In the genomic region with DNA sequence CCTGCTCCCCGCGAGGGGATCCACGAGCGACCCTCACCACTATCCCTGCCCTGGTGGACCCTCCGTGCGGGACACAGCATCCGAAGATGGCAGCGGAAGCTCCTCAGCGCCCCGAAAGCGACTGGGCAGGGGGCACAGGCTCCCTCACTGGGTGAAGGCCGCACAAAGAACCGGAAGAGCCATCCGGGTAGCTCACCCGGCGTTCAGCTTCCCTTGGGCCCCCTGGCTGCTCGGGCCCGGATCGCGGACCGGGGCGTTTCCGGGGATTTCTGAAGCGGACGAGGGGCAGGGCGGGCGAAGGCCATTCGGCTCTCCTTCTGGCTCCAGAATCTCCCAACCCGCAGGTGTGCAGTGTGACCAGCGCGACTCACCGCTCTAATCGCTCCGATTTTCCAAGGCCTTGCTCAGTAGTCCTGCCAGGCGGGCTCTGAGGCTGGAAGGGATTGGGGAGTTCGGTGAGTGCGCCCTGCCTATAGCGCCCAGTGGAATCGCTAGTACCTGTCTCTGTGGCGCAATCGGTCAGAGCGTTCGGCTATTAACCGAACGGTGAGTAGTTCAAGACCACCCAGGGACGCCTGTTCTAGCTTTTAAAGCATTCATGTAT, we compare ENCODE assay signal across 7 cellular contexts.
DNase-seq lines count a peak whose midpoint lies in the region; ATAC-seq, FAIRE-seq and TF ChIP-seq lines count a peak whose summit lies in the region.
"Not testable (repeated sequence)": the region's sequence is repeated elsewhere in the genome, so short reads cannot be mapped to it uniquely, and the experiment has no call there.

No MANE protein-coding gene starts in this region.

- not testable (repeated sequence) for H4K8ac ChIP-seq in H9 (replicated peaks; ENCODE audit: insufficient read length, low read depth, low read length)

- not testable (repeated sequence) for H3K4me3 ChIP-seq in astrocyte (ENCODE audit: insufficient read depth, low read depth, low read length); gastroesophageal sphincter; right cardiac atrium (ENCODE audit: low read length); upper lobe of left lung

- H3K4me1 Mint-ChIP-seq in H9; astrocyte (ENCODE audit: low read depth, unreplicated experiment): not testable (repeated sequence)

- peak; percentile 70 for ATAC-seq in gastroesophageal sphincter
- ATAC-seq in right cardiac atrium, result peak; percentile 53 to 74
- peak; percentile 65 for ATAC-seq in left colon
- ATAC-seq in omental fat pad (ENCODE audit: low FRiP score), result peak; percentile 68
- ATAC-seq in upper lobe of left lung (ENCODE audit: low FRiP score in 2 of 2), result peak; percentile 67 to 72

- not testable (repeated sequence) for H3K4ac ChIP-seq in H9 (ENCODE audit: low read depth, low read length)

- not testable (repeated sequence) for H3K18ac ChIP-seq in H9 (ENCODE audit: insufficient read length, low read depth, low read length)

- not testable (repeated sequence) for TF ChIP-seq POLR2A in gastroesophageal sphincter (IDR thresholded peaks at IDR 0.05); upper lobe of left lung (IDR thresholded peaks at IDR 0.05)

- not testable (repeated sequence) for H2BK120ac ChIP-seq in H9 (ENCODE audit: low read depth, low read length, poor library complexity, severe bottlenecking)

- not testable (repeated sequence) for H3K56ac ChIP-seq in H9 (ENCODE audit: insufficient read length, low read depth, low read length)

- H3K27ac Mint-ChIP-seq in H9; astrocyte (ENCODE audit: unreplicated experiment): not testable (repeated sequence)

- H2BK15ac ChIP-seq in H9 (ENCODE audit: low read depth, low read length), result not testable (repeated sequence)

- TF ChIP-seq EP300 in gastroesophageal sphincter (IDR thresholded peaks at IDR 0.05); upper lobe of left lung (IDR thresholded peaks at IDR 0.05): not testable (repeated sequence)

- H2AFZ ChIP-seq in H9 (ENCODE audit: low read length); astrocyte (ENCODE audit: low read depth, low read length): not testable (repeated sequence)

- H3T11ph ChIP-seq in H9 (ENCODE audit: low read length), result not testable (repeated sequence)

- H2BK20ac ChIP-seq in H9 (ENCODE audit: low read depth, low read length, poor library complexity, severe bottlenecking), result not testable (repeated sequence)

- H3K79me2 ChIP-seq in H9 (ENCODE audit: insufficient read depth, low read length); astrocyte (ENCODE audit: insufficient read depth, low read length): not testable (repeated sequence)

- intact Hi-C loops in right cardiac atrium (cut with DNase I); left colon (cut with DNase I, micrococcal nuclease): not testable (repeated sequence)

- peak overlapping the region; percentile 58 for H3K9ac ChIP-seq in H9 (ENCODE audit: extremely low read depth, insufficient read length, low read length)
- H3K9ac ChIP-seq in astrocyte (ENCODE audit: low read length), result not testable (repeated sequence)

- TF ChIP-seq CTCF in H9 (conservative IDR thresholded peaks at IDR 0.05); astrocyte (IDR thresholded peaks at IDR 0.05; ENCODE audit: insufficient read depth, low read depth, low read length); gastroesophageal sphincter (IDR thresholded peaks at IDR 0.05); omental fat pad (IDR thresholded peaks at IDR 0.05); upper lobe of left lung (IDR thresholded peaks at IDR 0.05): not testable (repeated sequence)

- H3K79me1 ChIP-seq in H9 (ENCODE audit: insufficient read depth, low read depth, low read length, poor library complexity, severe bottlenecking), result not testable (repeated sequence)

- not testable (repeated sequence) for H4K91ac ChIP-seq in H9 (ENCODE audit: insufficient read length, low read depth, low read length)

- no CpG with 5 or more reads among the region's 46 CpGs for WGBS in H9 (ENCODE audit: extremely low coverage, insufficient read length, low lambda C conversion rate)
- WGBS in gastroesophageal sphincter (ENCODE audit: low coverage in 1 of 2), 2 donors, result no CpG with 5 or more reads among the region's 46 CpGs
- 31% methylated on average over 29 of the region's 46 CpGs for WGBS in right cardiac atrium
- 53% methylated on average over 27 of the region's 46 CpGs; no CpG with 5 or more reads in 1 of the 2 donors for WGBS in upper lobe of left lung, 2 donors

- H3K27me3 ChIP-seq in H9 (ENCODE audit: insufficient read depth, low read length); astrocyte (ENCODE audit: insufficient read depth, low read length); gastroesophageal sphincter; right cardiac atrium (ENCODE audit: control insufficient read depth, insufficient read depth); upper lobe of left lung: not testable (repeated sequence)

- H3K36me3 Mint-ChIP-seq in H9 (ENCODE audit: insufficient read depth in 1 of 3, low read depth in 3 of 3); astrocyte (ENCODE audit: low read depth, unreplicated experiment): not testable (repeated sequence)

- not testable (repeated sequence) for H2BK12ac ChIP-seq in H9 (ENCODE audit: insufficient read length, low read depth, low read length)

- not testable (repeated sequence) for H3K27me3 Mint-ChIP-seq in H9 (ENCODE audit: low read depth); astrocyte (ENCODE audit: low read depth, unreplicated experiment)

- H3K23me2 ChIP-seq in H9 (ENCODE audit: insufficient read length, low read depth, low read length, poor library complexity, severe bottlenecking), result not testable (repeated sequence)

- H3K9me3 ChIP-seq in H9 (ENCODE audit: control insufficient read depth, low read depth, low read length); astrocyte (ENCODE audit: insufficient read depth, low read depth, low read length); gastroesophageal sphincter; right cardiac atrium (ENCODE audit: control insufficient read depth, low read length); upper lobe of left lung: not testable (repeated sequence)

- not testable (repeated sequence) for H3K23ac ChIP-seq in H9 (ENCODE audit: insufficient read length, low read depth, low read length)

- H3K4me3 Mint-ChIP-seq in H9, result peak overlapping the region; percentile 56 to 69
- H3K4me3 Mint-ChIP-seq in astrocyte (ENCODE audit: unreplicated experiment), result not testable (repeated sequence)

- peak overlapping the region; percentile 88; the same call in 1 of the 2 replicates for H3K14ac ChIP-seq in H9 (ENCODE audit: insufficient read depth, low read length)

- H4K5ac ChIP-seq in H9 (ENCODE audit: insufficient read length, low read depth, low read length), result not testable (repeated sequence)

- H3K36me3 ChIP-seq in astrocyte (ENCODE audit: insufficient read depth, low read length); gastroesophageal sphincter; upper lobe of left lung: not testable (repeated sequence)

- not testable (repeated sequence) for H3K27ac ChIP-seq in H9 (ENCODE audit: insufficient read length, low read depth, low read length); astrocyte (ENCODE audit: low read depth, low read length); gastroesophageal sphincter; right cardiac atrium (ENCODE audit: low read length); upper lobe of left lung

- not testable (repeated sequence) for H3K9me3 Mint-ChIP-seq in H9; astrocyte (ENCODE audit: unreplicated experiment)

- H3K4me1 ChIP-seq in H9 (ENCODE audit: insufficient read depth, low read length); astrocyte (ENCODE audit: insufficient read depth, low read length); gastroesophageal sphincter; right cardiac atrium (ENCODE audit: control insufficient read depth, insufficient read depth, low read length); upper lobe of left lung: not testable (repeated sequence)

- not testable (repeated sequence) for H2AK5ac ChIP-seq in H9 (ENCODE audit: insufficient read length, low read length)

- not testable (repeated sequence) for FAIRE-seq in astrocyte (lab: Jason Lieb, UNC)

- not testable (repeated sequence) for H4K20me1 ChIP-seq in H9 (ENCODE audit: control insufficient read depth, insufficient read depth, insufficient read length); astrocyte (ENCODE audit: insufficient read depth, low read length)

- H2BK5ac ChIP-seq in H9 (ENCODE audit: insufficient read length, low read length), result not testable (repeated sequence)

- DNase-seq in H9, result peak; percentile 44
- DNase-seq in astrocyte (ENCODE audit: low read depth); right cardiac atrium; left colon; omental fat pad (ENCODE audit: low spot score): not testable (repeated sequence)
- DNase-seq in upper lobe of left lung, result peak in 1 of 2 donors; percentile 50

- H3K4me2 ChIP-seq in H9 (ENCODE audit: insufficient read depth, insufficient read length, low read length), result not testable (repeated sequence)
- H3K4me2 ChIP-seq in astrocyte (ENCODE audit: low read length), result peak overlapping the region; percentile 52
